1 cellular context compared by ENCODE assay signal in the genomic region with DNA sequence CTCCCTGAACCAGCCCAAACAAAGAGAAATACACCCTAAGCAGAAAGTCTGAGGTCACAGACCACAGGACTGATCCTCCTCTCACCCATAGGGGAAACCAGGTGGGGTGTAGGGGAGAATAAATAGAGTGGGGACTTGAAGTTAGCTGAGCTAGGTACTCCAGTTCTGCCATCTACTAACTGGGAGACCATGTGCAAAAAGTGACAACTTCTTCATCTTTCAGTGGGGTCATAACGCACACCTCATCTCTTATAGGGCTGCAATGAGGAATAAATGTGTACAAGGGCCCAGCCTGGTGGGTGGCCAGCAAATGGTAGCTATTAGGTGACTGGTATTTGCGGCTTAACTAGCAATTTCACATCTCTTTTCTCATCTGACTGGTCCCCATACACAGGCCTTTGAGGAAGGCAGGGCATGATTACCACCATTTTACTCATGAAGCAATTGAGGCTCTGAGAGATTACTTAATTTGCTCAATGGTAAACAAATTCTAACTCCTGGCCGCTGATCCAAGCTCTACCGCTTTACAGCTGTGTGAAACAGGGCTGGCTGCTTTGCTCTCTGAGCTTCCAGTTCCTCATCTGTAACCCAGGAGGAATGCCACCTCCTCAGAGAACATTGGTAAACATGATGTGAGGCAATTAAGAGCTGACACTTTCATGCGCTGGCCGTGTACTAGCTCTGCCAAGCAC.
TF ChIP-seq lines count a peak whose summit lies in the region.

No MANE protein-coding gene starts in this region.

TF ChIP-seq in GM12878, 131 proteins besides CTCF, POLR2A, EP300 and RAD21 (continued from another document):
- peak; percentile 59; the same call in 1 of the 2 replicates for TF ChIP-seq RELB (IDR thresholded peaks at IDR 0.05; ENCODE audit: low read depth)
- TF ChIP-seq KAT2A (conservative IDR thresholded peaks at IDR 0.05; ENCODE audit: control insufficient read depth, low read depth, low read length): no peak
- peak; percentile 38; the same call in 1 of the 2 replicates for TF ChIP-seq CREB1 (IDR thresholded peaks at IDR 0.05; ENCODE audit: low read depth)
- TF ChIP-seq, protein P1, sequence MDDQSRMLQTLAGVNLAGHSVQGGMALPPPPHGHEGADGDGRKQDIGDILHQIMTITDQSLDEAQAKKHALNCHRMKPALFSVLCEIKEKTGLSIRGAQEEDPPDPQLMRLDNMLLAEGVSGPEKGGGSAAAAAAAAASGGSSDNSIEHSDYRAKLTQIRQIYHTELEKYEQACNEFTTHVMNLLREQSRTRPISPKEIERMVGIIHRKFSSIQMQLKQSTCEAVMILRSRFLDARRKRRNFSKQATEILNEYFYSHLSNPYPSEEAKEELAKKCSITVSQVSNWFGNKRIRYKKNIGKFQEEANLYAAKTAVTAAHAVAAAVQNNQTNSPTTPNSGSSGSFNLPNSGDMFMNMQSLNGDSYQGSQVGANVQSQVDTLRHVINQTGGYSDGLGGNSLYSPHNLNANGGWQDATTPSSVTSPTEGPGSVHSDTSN (IDR thresholded peaks at IDR 0.05; ENCODE audit: insufficient replicate concordance, low read depth, low read length): peak; percentile 18
- TF ChIP-seq DPF2 (IDR thresholded peaks at IDR 0.05): peak; percentile 70; the same call in 1 of the 2 replicates
